ENCODE assay signal across 16 cellular contexts in genomic region chr1:91710261-91710660, GRCh38.
DNase-seq lines count a peak whose midpoint lies in the region; ATAC-seq and TF ChIP-seq lines count a peak whose summit lies in the region.
"Had no signal": no experiment of that assay in that cellular context is flagged by ENCODE, and none has a peak within 500 bp of the region (broad histone marks: within the 10 kb centered on the region; RNA-seq: fewer than 3 reads in every experiment).

No MANE protein-coding gene starts in this region.

- intact Hi-C loops in body of pancreas (cut with DNase I): no loop called here

- H3K27me3 ChIP-seq in BLaER1 treated with 17β-estradiol and CSF1 and Interleukin-3, amounts not matched to agents 10 nM and 100 nM: no peaks in the 10 kb centered on the region
- no peaks in the 10 kb centered on the region for H3K27me3 ChIP-seq in gastroesophageal sphincter
- no peaks in the 10 kb centered on the region for H3K27me3 ChIP-seq in body of pancreas

- peak overlapping the region; percentile 65 to 88 (median 82) for H3K4me2 ChIP-seq in BLaER1 treated with 17β-estradiol and CSF1 and Interleukin-3, amounts not matched to agents 10 nM and 100 nM

- DNase-seq in renal cortical epithelial cell (ENCODE audit: low read depth): peak; percentile 38
- DNase-seq in body of pancreas: no peak
- no peak for DNase-seq in HUDEP-2 (lab: John Stamatoyannopoulos, UW; ENCODE audit: unreplicated experiment in 76 of 76)
- DNase-seq in GM13976 (ENCODE audit: low spot score): no peak
- DNase-seq: DMS 273 treated with DMSO at 0.1 percent for 48 hours; IMR-90; NCI-H1436; NCI-H2029 treated with DMSO at 0.1 percent for 48 hours; NCI-H526; NK-92 treated with Interleukin-12 subunit alpha and Interleukin-12 subunit beta, amount 100 ng/mL, for 24 hours; PC-3 had no signal

- TF ChIP-seq CTCF in gastroesophageal sphincter (IDR thresholded peaks at IDR 0.05) (no peak), body of pancreas (IDR thresholded peaks at IDR 0.05) (no peak), GM13976 (IDR thresholded peaks at IDR 0.05; ENCODE audit: borderline replicate concordance, control extremely low read depth, extremely low read depth, insufficient read depth, missing control alignments) (no peak)

- H3K4me1 ChIP-seq in BLaER1 treated with 17β-estradiol and CSF1 and Interleukin-3, amounts not matched to agents 10 nM and 100 nM: peaks cover 52 to 63% (median 59%) of the 10 kb centered on the region in 10 experiments
- H3K4me1 ChIP-seq in gastroesophageal sphincter: peaks cover 8 to 77% (median 12%) of the 10 kb centered on the region in 3 donors
- H3K4me1 ChIP-seq in body of pancreas: no peaks in the 10 kb centered on the region
- H3K4me1 ChIP-seq: HAP-1 had no signal

- H3K4me3 ChIP-seq in BLaER1 treated with 17β-estradiol and CSF1 and Interleukin-3, amounts not matched to agents 10 nM and 100 nM: peak overlapping the region in 5 of 10 experiments; percentile 0 to 42 (median 25); a peak in 6 of 20 replicates
- H3K4me3 ChIP-seq in gastroesophageal sphincter: no peak overlapping the region
- no peak overlapping the region for H3K4me3 ChIP-seq in body of pancreas
- H3K4me3 ChIP-seq: HAP-1, SK-N-MC had no signal

- H4K20me1 ChIP-seq in BLaER1 treated with 17β-estradiol and CSF1 and Interleukin-3, amounts not matched to agents 10 nM and 100 nM: no peaks in the 10 kb centered on the region

- TF ChIP-seq EP300 in gastroesophageal sphincter (IDR thresholded peaks at IDR 0.05): no peak

- TF ChIP-seq POLR2A in gastroesophageal sphincter (IDR thresholded peaks at IDR 0.05) (no peak), body of pancreas (IDR thresholded peaks at IDR 0.05) (no peak)

- peak overlapping the region in 10 of 11 experiments; percentile 30 to 73 (median 66); a peak in 19 of 22 replicates for H3K9ac ChIP-seq in BLaER1 treated with 17β-estradiol and CSF1 and Interleukin-3, amounts not matched to agents 10 nM and 100 nM

- 60 to 96% methylated on average over 3 to 4 of the region's 4 CpGs for WGBS in gastroesophageal sphincter (ENCODE audit: low coverage in 1 of 2), 2 donors
- WGBS in body of pancreas, 2 donors: 92 to 99% methylated on average over 4 of the region's 4 CpGs

- H3K27ac ChIP-seq in BLaER1 treated with 17β-estradiol and CSF1 and Interleukin-3, amounts not matched to agents 10 nM and 100 nM: peak overlapping the region in 10 of 11 experiments; percentile 57 to 94 (median 92); a peak in 20 of 22 replicates
- H3K27ac ChIP-seq in gastroesophageal sphincter (peak overlapping the region in 3 of 4 donors; percentile 84 to 89 (median 86)), body of pancreas (no peak overlapping the region)
- H3K27ac ChIP-seq: SK-N-MC had no signal

- peak; percentile 66 for ATAC-seq in HG02885 (IDR thresholded peaks at IDR 0.05; ENCODE audit: poor library complexity, unreplicated experiment)
- ATAC-seq in gastroesophageal sphincter: no peak
- no peak for ATAC-seq in body of pancreas
- ATAC-seq: PC-3 had no signal

- peaks cover 0 to 34% (median 20%) of the 10 kb centered on the region in 11 experiments; a peak in 16 of 22 replicates for H3K36me3 ChIP-seq in BLaER1 treated with 17β-estradiol and CSF1 and Interleukin-3, amounts not matched to agents 10 nM and 100 nM
- H3K36me3 ChIP-seq in gastroesophageal sphincter: peaks cover 0 to 85% of the 10 kb centered on the region in 2 donors
- H3K36me3 ChIP-seq in body of pancreas (replicated peaks in 1 of 2; ENCODE audit: insufficient read depth in 1 of 2, low read depth in 2 of 2): peaks cover 0 to 6% of the 10 kb centered on the region in 2 donors
- H3K36me3 ChIP-seq: HAP-1 had no signal

- in situ Hi-C loops in GM13976 (cut with MboI; ENCODE audit: low sequenced_read_pairs, unreplicated experiment): no loop called here

- H3K9me3 ChIP-seq in BLaER1 treated with 17β-estradiol and CSF1 and Interleukin-3, amounts not matched to agents 10 nM and 100 nM (replicated peaks in 1 of 11): peaks cover 0 to 10% (median 0%) of the 10 kb centered on the region in 11 experiments; a peak in 5 of 22 replicates
- H3K9me3 ChIP-seq in gastroesophageal sphincter: no peaks in the 10 kb centered on the region
- no peaks in the 10 kb centered on the region for H3K9me3 ChIP-seq in body of pancreas
- H3K9me3 ChIP-seq: HAP-1 had no signal

Comparison
In these comparisons a context has a peak if more than half of its experiments do, and no peak if none do; other contexts are left out.
1. H3K27ac ChIP-seq: peak in BLaER1 treated with 17β-estradiol and CSF1 and Interleukin-3, amounts not matched to agents 10 nM and 100 nM (10 of 11) and gastroesophageal sphincter (3 of 4); none in body of pancreas (0 of 4).